ENCODE assay signal across 26 cellular contexts in genomic region chr21:35144978-35145377, GRCh38.
"Had no signal": no experiment of that assay in that cellular context is flagged by ENCODE, and none has a peak within 500 bp of the region (broad histone marks: within the 10 kb centered on the region; RNA-seq: fewer than 3 reads in every experiment).

No MANE protein-coding gene starts in this region.

- H3K36me3 ChIP-seq: esophagus squamous epithelium, lower lobe of right lung, ovary, sigmoid colon, stomach, thyroid gland, vagina had no signal

- H3K36me3 Mint-ChIP-seq: immature natural killer cell; memory B cell; natural killer cell; stimulated activated effector memory CD8-positive, alpha-beta T cell treated with anti-CD3 and anti-CD28 coated beads, Interleukin-12 subunit alpha, Interleukin-12 subunit beta, amount 100 ng/mL, for 72 hours had no signal

- FAIRE-seq: endometrium, frontal cortex had no signal

- H3K27ac ChIP-seq: esophagus squamous epithelium, lower lobe of right lung, ovary, psoas muscle, sigmoid colon, stomach, thyroid gland, vagina had no signal

- H3K9me3 ChIP-seq: esophagus squamous epithelium, lower lobe of right lung, ovary, psoas muscle, sigmoid colon, stomach, thyroid gland, vagina had no signal

- H3K4me1 ChIP-seq: lower lobe of right lung, psoas muscle, sigmoid colon, stomach, thyroid gland, vagina had no signal

- H3K4me3 ChIP-seq: esophagus squamous epithelium, lower lobe of right lung, ovary, psoas muscle, sigmoid colon, stomach, thyroid gland, vagina had no signal

- H3K4me3 Mint-ChIP-seq: effector memory CD8-positive, alpha-beta T cell; immature natural killer cell; memory B cell; natural killer cell; stimulated activated effector memory CD8-positive, alpha-beta T cell treated with anti-CD3 and anti-CD28 coated beads, Interleukin-12 subunit alpha, Interleukin-12 subunit beta, amount 100 ng/mL, for 72 hours had no signal

- H3K9me3 Mint-ChIP-seq: effector memory CD8-positive, alpha-beta T cell; immature natural killer cell; memory B cell; natural killer cell; stimulated activated effector memory CD8-positive, alpha-beta T cell treated with anti-CD3 and anti-CD28 coated beads, Interleukin-12 subunit alpha, Interleukin-12 subunit beta, amount 100 ng/mL, for 72 hours had no signal

- DNase-seq: effector memory CD8-positive, alpha-beta T cell; erythroblast; esophagus squamous epithelium; hypothalamus; immature natural killer cell; islet precursor cell; left ventricle myocardium superior; lower lobe of right lung; natural killer cell; occipital lobe; ovary; posterior cingulate gyrus; psoas muscle; right cardiac atrium; sigmoid colon; stimulated activated CD4-positive, alpha-beta T cell treated with anti-CD3 and anti-CD28 coated beads, Interleukin-2, amount 100 ng/mL, for 24 hours; stimulated activated CD4-positive, alpha-beta T cell treated with anti-CD3 and anti-CD28 coated beads, Interleukin-4, amount 100 ng/mL, for 24 hours; stimulated activated naive CD4-positive, alpha-beta T cell treated with Interleukin-2 at 50 U/mL for 16 hours; stomach; thyroid gland; trophoblast cell had no signal

- H3K27ac Mint-ChIP-seq: immature natural killer cell; memory B cell; natural killer cell; stimulated activated effector memory CD8-positive, alpha-beta T cell treated with anti-CD3 and anti-CD28 coated beads, Interleukin-12 subunit alpha, Interleukin-12 subunit beta, amount 100 ng/mL, for 72 hours had no signal

- H3K27me3 ChIP-seq: esophagus squamous epithelium, ovary, sigmoid colon, stomach, thyroid gland, vagina had no signal

- H3K4me1 Mint-ChIP-seq: memory B cell had no signal

- ATAC-seq: effector memory CD8-positive, alpha-beta T cell; left ventricle myocardium superior; lower lobe of right lung; natural killer cell; psoas muscle; right cardiac atrium; stimulated activated effector memory CD8-positive, alpha-beta T cell treated with anti-CD3 and anti-CD28 coated beads, Interleukin-12 subunit alpha, Interleukin-12 subunit beta, amount 100 ng/mL, for 72 hours had no signal
